ENCODE assay signal across 8 cellular contexts in the genomic region with DNA sequence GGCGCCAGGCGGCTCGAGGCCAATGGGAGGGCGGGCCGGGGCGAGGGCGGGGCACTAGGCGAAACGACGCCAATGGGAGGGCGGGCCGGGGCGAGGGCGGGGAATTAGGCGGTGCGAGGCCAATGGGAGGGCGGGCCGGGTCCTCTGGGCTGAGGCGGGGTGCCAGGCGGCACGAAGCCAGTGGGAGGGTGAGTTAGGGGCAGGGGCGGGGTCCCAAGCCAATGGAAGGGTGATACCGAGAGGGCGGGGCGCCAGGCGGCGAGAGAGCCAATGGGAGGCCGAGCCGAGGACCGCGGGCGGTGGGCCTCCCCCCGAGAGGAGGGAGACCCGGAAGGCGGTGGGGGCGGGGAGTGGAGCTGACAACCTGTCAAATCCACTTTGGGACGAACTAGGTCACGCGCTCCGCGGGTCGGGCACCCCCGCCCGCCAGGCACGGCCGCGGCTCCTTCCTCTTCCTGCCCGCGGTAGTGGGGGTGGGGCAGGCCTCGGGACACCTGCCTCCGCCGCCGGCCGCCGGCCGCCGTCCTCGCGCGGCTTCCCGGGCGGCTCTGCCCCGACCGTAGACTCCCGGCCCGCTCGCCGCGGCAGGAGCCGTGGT. TPM values are rescaled to one million over a fixed set of nuclear protein-coding genes. Genes with fewer than 3 reads are reported as not detected.
DNase-seq lines count a peak whose midpoint lies in the region; ATAC-seq and TF ChIP-seq lines count a peak whose summit lies in the region.

No MANE protein-coding gene starts in this region.

- peaks cover 6 to 16% (median 11%) of the 10 kb centered on the region in 4 donors for H3K4me1 Mint-ChIP-seq in CD4-positive, alpha-beta memory T cell
- peaks cover 6% of the 10 kb centered on the region for H3K4me1 Mint-ChIP-seq in activated CD8-positive, alpha-beta T cell treated with anti-CD3 and anti-CD28 coated beads for 36 hours (ENCODE audit: low read depth)

- CTCF ChIA-PET in CD4-positive, alpha-beta memory T cell (lab: Charles Lee; ENCODE audit: partially characterized antibody): interaction anchor here (1.2 kb wide), 1 partner anchor 19 kb away, joined by 4 read pairs; no protein-coding TSS in a partner anchor
- CTCF ChIA-PET in activated CD8-positive, alpha-beta T cell treated with anti-CD3 and anti-CD28 coated beads for 36 hours (lab: Charles Lee): interaction anchor here (1.3 to 1.9 kb wide), 2 partner anchors 122 to 128 kb away, joined by 4 to 5 read pairs; no protein-coding TSS in a partner anchor

- H3K27me3 ChIP-seq in CD4-positive, alpha-beta memory T cell (ENCODE audit: insufficient read depth, low read length): no peaks in the 10 kb centered on the region
- H3K27me3 ChIP-seq in lower lobe of right lung (ENCODE audit: low read depth): no peaks in the 10 kb centered on the region

- peak; percentile 100 for DNase-seq in CD4-positive, alpha-beta memory T cell
- DNase-seq in HK-2 (ENCODE audit: unreplicated experiment) (peak; percentile 100), NCI-H82 treated with DMSO at 0.1 percent for 48 hours (lab: John Stamatoyannopoulos, UW; ENCODE audit: unreplicated experiment) (peak; percentile 96), ecto neural progenitor cell (ENCODE audit: low spot score) (peak; percentile 99), lower lobe of right lung (peak; percentile 100)
- DNase-seq in activated CD8-positive, alpha-beta T cell treated with anti-CD3 and anti-CD28 coated beads for 36 hours: peak; percentile 100
- DNase-seq in stimulated activated CD4-positive, alpha-beta T cell treated with anti-CD3 and anti-CD28 coated beads, TNF-alpha, amount 100 ng/mL, for 1 hour (ENCODE audit: low read depth in 3 of 3, low spot score in 1 of 3): peak; percentile 100

- peak overlapping the region; percentile 98 for H3K27ac ChIP-seq in CD4-positive, alpha-beta memory T cell (ENCODE audit: low read depth, low read length)
- peak overlapping the region; percentile 100 for H3K27ac ChIP-seq in lower lobe of right lung

- POLR2A ChIA-PET in CD4-positive, alpha-beta memory T cell (lab: Charles Lee; ENCODE audit: partially characterized antibody): interaction anchor here (0.6 to 3.9 kb wide), 16 partner anchors 19 to 831 kb away, joined by 3 to 49 read pairs (median 3); partner anchors contain the start of genes KMT2C and XRCC2
- POLR2A ChIA-PET in activated CD8-positive, alpha-beta T cell treated with anti-CD3 and anti-CD28 coated beads for 36 hours (lab: Charles Lee): interaction anchor here (0.6 to 1.4 kb wide), 4 partner anchors 28 to 1365 kb away, joined by 3 to 4 read pairs (median 4); no protein-coding TSS in a partner anchor

- H3K9me3 ChIP-seq in CD4-positive, alpha-beta memory T cell (ENCODE audit: control insufficient read depth in 1 of 2, low read length in 2 of 2): no peaks in the 10 kb centered on the region
- H3K9me3 ChIP-seq in lower lobe of right lung: no peaks in the 10 kb centered on the region

- no peaks in the 10 kb centered on the region for H3K27me3 Mint-ChIP-seq in CD4-positive, alpha-beta memory T cell
- no peaks in the 10 kb centered on the region for H3K27me3 Mint-ChIP-seq in activated CD8-positive, alpha-beta T cell treated with anti-CD3 and anti-CD28 coated beads for 36 hours

- H3K4me3 Mint-ChIP-seq in CD4-positive, alpha-beta memory T cell: peak overlapping the region; percentile 36 to 95 (median 92)
- peak overlapping the region; percentile 91 for H3K4me3 Mint-ChIP-seq in activated CD8-positive, alpha-beta T cell treated with anti-CD3 and anti-CD28 coated beads for 36 hours

- H3K4me3 ChIP-seq in CD4-positive, alpha-beta memory T cell (ENCODE audit: low read length in 2 of 2): peak overlapping the region; percentile 57 to 70
- peak overlapping the region; percentile 83 for H3K4me3 ChIP-seq in lower lobe of right lung

- no peaks in the 10 kb centered on the region for H3K36me3 ChIP-seq in CD4-positive, alpha-beta memory T cell (ENCODE audit: insufficient read depth, low read length)
- no peaks in the 10 kb centered on the region for H3K36me3 ChIP-seq in lower lobe of right lung

- H3K36me3 Mint-ChIP-seq in CD4-positive, alpha-beta memory T cell: peaks cover 0 to 3% of the 10 kb centered on the region in 2 donors
- H3K36me3 Mint-ChIP-seq in activated CD8-positive, alpha-beta T cell treated with anti-CD3 and anti-CD28 coated beads for 36 hours (ENCODE audit: low read depth): peaks cover 3% of the 10 kb centered on the region

- TF ChIP-seq CTCF in activated CD8-positive, alpha-beta T cell treated with anti-CD3 and anti-CD28 coated beads for 36 hours (IDR thresholded peaks at IDR 0.05): no peak
- no peak for TF ChIP-seq CTCF in lower lobe of right lung (IDR thresholded peaks at IDR 0.05)

- intact Hi-C loops in CD4-positive, alpha-beta memory T cell (cut with micrococcal nuclease): loop anchor here (1.0 to 5.0 kb wide), 6 partner anchors 28 to 439 kb away; partner anchors contain the start of genes ACTR3B, GALNT11, KMT2C and XRCC2
- intact Hi-C loops in activated CD8-positive, alpha-beta T cell treated with anti-CD3 and anti-CD28 coated beads for 36 hours (cut with micrococcal nuclease): no loop called here
- intact Hi-C loops in lower lobe of right lung (cut with DNase I): no loop called here

- H3K27ac Mint-ChIP-seq in CD4-positive, alpha-beta memory T cell: peak overlapping the region in 6 of 7 donors; percentile 17 to 94 (median 80)
- peak overlapping the region; percentile 67 for H3K27ac Mint-ChIP-seq in activated CD8-positive, alpha-beta T cell treated with anti-CD3 and anti-CD28 coated beads for 36 hours

- ATAC-seq in GM19455 (IDR thresholded peaks at IDR 0.05; ENCODE audit: unreplicated experiment): peak; percentile 83
- peak; percentile 95 for ATAC-seq in activated CD8-positive, alpha-beta T cell treated with anti-CD3 and anti-CD28 coated beads for 36 hours
- peak; percentile 97 to 99 for ATAC-seq in lower lobe of right lung

- peaks cover 8% of the 10 kb centered on the region for H3K4me1 ChIP-seq in CD4-positive, alpha-beta memory T cell (ENCODE audit: insufficient read depth, low read length)
- H3K4me1 ChIP-seq in lower lobe of right lung: peaks cover 26% of the 10 kb centered on the region

- no peaks in the 10 kb centered on the region for H3K9me3 Mint-ChIP-seq in CD4-positive, alpha-beta memory T cell
- no peaks in the 10 kb centered on the region for H3K9me3 Mint-ChIP-seq in activated CD8-positive, alpha-beta T cell treated with anti-CD3 and anti-CD28 coated beads for 36 hours

RNA-seq across cellular contexts. Expression of gene KMT2C, which starts 28.0 kb away (rescaled TPM):
- 100 to 1,000 TPM; 114 to 129 TPM for total RNA-seq in CD4-positive, alpha-beta memory T cell
- 10 to 100 TPM in 1 of 2 donors, 1 to 10 TPM in 1; 2.7 to 34.6 TPM for polyA plus RNA-seq in CD4-positive, alpha-beta memory T cell
- total RNA-seq in activated CD8-positive, alpha-beta T cell treated with anti-CD3 and anti-CD28 coated beads for 36 hours: 10 to 100 TPM; 48.5 to 52.8 TPM
- total RNA-seq in lower lobe of right lung: 101 TPM

Comparison
In these comparisons a context has a peak if more than half of its experiments do, and no peak if none do; other contexts are left out.
1. Peak in every context shown above with its lines: DNase-seq, ATAC-seq, H3K4me3 ChIP-seq and H3K27ac ChIP-seq.